Comparison of ENCODE assay signal across 8 cellular contexts in genomic region chr5:73119492-73120157, GRCh38. TPM values are rescaled to one million over a fixed set of nuclear protein-coding genes. Genes with fewer than 3 reads are reported as not detected.
DNase-seq lines count a peak whose midpoint lies in the region; ATAC-seq and TF ChIP-seq lines count a peak whose summit lies in the region.

No MANE protein-coding gene starts in this region.

- no peaks in the 10 kb centered on the region for H3K9me3 ChIP-seq in CD4-positive, alpha-beta memory T cell (ENCODE audit: control insufficient read depth in 1 of 2, low read length in 2 of 2)

- H3K4me1 ChIP-seq in CD4-positive, alpha-beta memory T cell (ENCODE audit: insufficient read depth, low read length) = peaks cover 13% of the 10 kb centered on the region

- H3K9me3 Mint-ChIP-seq in CD4-positive, alpha-beta memory T cell = peaks cover 0 to 4% (median 0%) of the 10 kb centered on the region in 8 donors
- H3K9me3 Mint-ChIP-seq in WTC11 = peaks cover 5% of the 10 kb centered on the region

- POLR2A ChIA-PET in CD4-positive, alpha-beta memory T cell (lab: Charles Lee; ENCODE audit: partially characterized antibody) = interaction anchor here (0.7 kb wide), 1 partner anchor 326 kb away, joined by 3 read pairs; no protein-coding TSS in a partner anchor
- POLR2A ChIA-PET in WTC11 (lab: Charles Lee) = no interaction called here

- H3K4me3 ChIP-seq in CD4-positive, alpha-beta memory T cell (ENCODE audit: low read length in 2 of 2) = no peak overlapping the region
- H3K4me3 ChIP-seq in foreskin fibroblast (ENCODE audit: low read depth in 1 of 2, low read length in 2 of 2) = peak overlapping the region in 1 of 2 donors; percentile 65

- CTCF ChIA-PET in CD4-positive, alpha-beta memory T cell (lab: Charles Lee; ENCODE audit: partially characterized antibody) = no interaction called here
- CTCF ChIA-PET in WTC11 (lab: Charles Lee) = interaction anchor here (1.4 to 3.2 kb wide), 5 partner anchors 16 to 99 kb away, joined by 5 to 18 read pairs (median 10); no protein-coding TSS in a partner anchor

- H3K27me3 Mint-ChIP-seq in CD4-positive, alpha-beta memory T cell = peaks cover 47 to 50% of the 10 kb centered on the region in 2 donors
- peaks cover 68% of the 10 kb centered on the region for H3K27me3 Mint-ChIP-seq in WTC11 (ENCODE audit: low read depth)

- peak overlapping the region in 1 of 7 donors; percentile 75 for H3K27ac Mint-ChIP-seq in CD4-positive, alpha-beta memory T cell
- no peak overlapping the region for H3K27ac Mint-ChIP-seq in WTC11

- TF ChIP-seq CTCF in WTC11 (IDR thresholded peaks at IDR 0.05) (no peak), omental fat pad (IDR thresholded peaks at IDR 0.05) (no peak), foreskin fibroblast (IDR thresholded peaks at IDR 0.05; ENCODE audit: low read depth, low read length) (no peak), GM10266 (IDR thresholded peaks at IDR 0.05; ENCODE audit: control insufficient read depth, insufficient read depth, low read depth, missing control alignments) (no peak)

- no peak overlapping the region for H3K27ac ChIP-seq in CD4-positive, alpha-beta memory T cell (ENCODE audit: low read depth, low read length)

- intact Hi-C loops in CD4-positive, alpha-beta memory T cell (cut with micrococcal nuclease) = no loop called here

- H3K36me3 ChIP-seq in CD4-positive, alpha-beta memory T cell (ENCODE audit: insufficient read depth, low read length) = no peaks in the 10 kb centered on the region

- H3K27me3 ChIP-seq in CD4-positive, alpha-beta memory T cell (ENCODE audit: insufficient read depth, low read length) = peaks cover 5% of the 10 kb centered on the region

- peak overlapping the region; percentile 36 to 85 (median 64) for H3K4me3 Mint-ChIP-seq in CD4-positive, alpha-beta memory T cell
- peak overlapping the region; percentile 67 for H3K4me3 Mint-ChIP-seq in WTC11

- no peak for DNase-seq in CD4-positive, alpha-beta memory T cell
- peak; percentile 52 for DNase-seq in WTC11 (ENCODE audit: low spot score)
- DNase-seq in glomerular visceral epithelial cell (ENCODE audit: extremely low spot score) = peak; percentile 76
- no peak for DNase-seq in omental fat pad (ENCODE audit: low spot score)
- DNase-seq in foreskin fibroblast = no peak
- DNase-seq in NCI-H2029 (lab: John Stamatoyannopoulos, UW) = no peak
- no peak for DNase-seq in GM10266 (ENCODE audit: extremely low spot score)

- H3K4me1 Mint-ChIP-seq in CD4-positive, alpha-beta memory T cell = peaks cover 16 to 37% (median 24%) of the 10 kb centered on the region in 4 donors
- peaks cover 31% of the 10 kb centered on the region for H3K4me1 Mint-ChIP-seq in WTC11

- H3K36me3 Mint-ChIP-seq in CD4-positive, alpha-beta memory T cell = no peaks in the 10 kb centered on the region
- no peaks in the 10 kb centered on the region for H3K36me3 Mint-ChIP-seq in WTC11

- ATAC-seq in WTC11 (peak; percentile 46), omental fat pad (ENCODE audit: low FRiP score) (peak; percentile 13), HG03442 (IDR thresholded peaks at IDR 0.05; ENCODE audit: unreplicated experiment) (no peak)

TF ChIP-seq in WTC11, 78 proteins besides CTCF, POLR2A, EP300 and RAD21 (continues in another document):
- TF ChIP-seq, protein P1, sequence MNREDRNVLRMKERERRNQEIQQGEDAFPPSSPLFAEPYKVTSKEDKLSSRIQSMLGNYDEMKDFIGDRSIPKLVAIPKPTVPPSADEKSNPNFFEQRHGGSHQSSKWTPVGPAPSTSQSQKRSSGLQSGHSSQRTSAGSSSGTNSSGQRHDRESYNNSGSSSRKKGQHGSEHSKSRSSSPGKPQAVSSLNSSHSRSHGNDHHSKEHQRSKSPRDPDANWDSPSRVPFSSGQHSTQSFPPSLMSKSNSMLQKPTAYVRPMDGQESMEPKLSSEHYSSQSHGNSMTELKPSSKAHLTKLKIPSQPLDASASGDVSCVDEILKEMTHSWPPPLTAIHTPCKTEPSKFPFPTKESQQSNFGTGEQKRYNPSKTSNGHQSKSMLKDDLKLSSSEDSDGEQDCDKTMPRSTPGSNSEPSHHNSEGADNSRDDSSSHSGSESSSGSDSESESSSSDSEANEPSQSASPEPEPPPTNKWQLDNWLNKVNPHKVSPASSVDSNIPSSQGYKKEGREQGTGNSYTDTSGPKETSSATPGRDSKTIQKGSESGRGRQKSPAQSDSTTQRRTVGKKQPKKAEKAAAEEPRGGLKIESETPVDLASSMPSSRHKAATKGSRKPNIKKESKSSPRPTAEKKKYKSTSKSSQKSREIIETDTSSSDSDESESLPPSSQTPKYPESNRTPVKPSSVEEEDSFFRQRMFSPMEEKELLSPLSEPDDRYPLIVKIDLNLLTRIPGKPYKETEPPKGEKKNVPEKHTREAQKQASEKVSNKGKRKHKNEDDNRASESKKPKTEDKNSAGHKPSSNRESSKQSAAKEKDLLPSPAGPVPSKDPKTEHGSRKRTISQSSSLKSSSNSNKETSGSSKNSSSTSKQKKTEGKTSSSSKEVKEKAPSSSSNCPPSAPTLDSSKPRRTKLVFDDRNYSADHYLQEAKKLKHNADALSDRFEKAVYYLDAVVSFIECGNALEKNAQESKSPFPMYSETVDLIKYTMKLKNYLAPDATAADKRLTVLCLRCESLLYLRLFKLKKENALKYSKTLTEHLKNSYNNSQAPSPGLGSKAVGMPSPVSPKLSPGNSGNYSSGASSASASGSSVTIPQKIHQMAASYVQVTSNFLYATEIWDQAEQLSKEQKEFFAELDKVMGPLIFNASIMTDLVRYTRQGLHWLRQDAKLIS (CRISPR knock-in tag; IDR thresholded peaks at IDR 0.05; ENCODE audit: borderline replicate concordance) = 0 out of 2 replicates have a peak, but pooled peaks have one; percentile 46
- TF ChIP-seq ZNF317 (CRISPR knock-in tag; IDR thresholded peaks at IDR 0.05; ENCODE audit: borderline replicate concordance, low read depth) (no peak), ETV6 (CRISPR knock-in tag; IDR thresholded peaks at IDR 0.05) (peak; percentile 27; the same call in 1 of the 2 replicates), ZNF671 (CRISPR knock-in tag; IDR thresholded peaks at IDR 0.05) (no peak), ELF4 (CRISPR knock-in tag; IDR thresholded peaks at IDR 0.05; ENCODE audit: low read depth) (no peak), IRF2 (CRISPR knock-in tag; IDR thresholded peaks at IDR 0.05; ENCODE audit: borderline replicate concordance, low read depth) (no peak), USF2 (CRISPR knock-in tag; IDR thresholded peaks at IDR 0.05) (peak; percentile 58), ZNF219 (CRISPR knock-in tag; IDR thresholded peaks at IDR 0.05; ENCODE audit: borderline replicate concordance) (peak; percentile 86; the same call in 1 of the 2 replicates), NR3C1 (CRISPR knock-in tag; conservative IDR thresholded peaks at IDR 0.05; ENCODE audit: low read depth) (no peak), FOXJ3 (CRISPR knock-in tag; IDR thresholded peaks at IDR 0.05; ENCODE audit: borderline replicate concordance) (no peak)
- TF ChIP-seq, protein P2, sequence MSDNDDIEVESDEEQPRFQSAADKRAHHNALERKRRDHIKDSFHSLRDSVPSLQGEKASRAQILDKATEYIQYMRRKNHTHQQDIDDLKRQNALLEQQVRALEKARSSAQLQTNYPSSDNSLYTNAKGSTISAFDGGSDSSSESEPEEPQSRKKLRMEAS (CRISPR knock-in tag; IDR thresholded peaks at IDR 0.05) = peak; percentile 70; the same call in 1 of the 2 replicates
- TF ChIP-seq, protein P3, sequence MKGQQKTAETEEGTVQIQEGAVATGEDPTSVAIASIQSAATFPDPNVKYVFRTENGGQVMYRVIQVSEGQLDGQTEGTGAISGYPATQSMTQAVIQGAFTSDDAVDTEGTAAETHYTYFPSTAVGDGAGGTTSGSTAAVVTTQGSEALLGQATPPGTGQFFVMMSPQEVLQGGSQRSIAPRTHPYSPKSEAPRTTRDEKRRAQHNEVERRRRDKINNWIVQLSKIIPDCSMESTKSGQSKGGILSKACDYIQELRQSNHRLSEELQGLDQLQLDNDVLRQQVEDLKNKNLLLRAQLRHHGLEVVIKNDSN (CRISPR knock-in tag; IDR thresholded peaks at IDR 0.05) = peak; percentile 66
- TF ChIP-seq, protein P4, sequence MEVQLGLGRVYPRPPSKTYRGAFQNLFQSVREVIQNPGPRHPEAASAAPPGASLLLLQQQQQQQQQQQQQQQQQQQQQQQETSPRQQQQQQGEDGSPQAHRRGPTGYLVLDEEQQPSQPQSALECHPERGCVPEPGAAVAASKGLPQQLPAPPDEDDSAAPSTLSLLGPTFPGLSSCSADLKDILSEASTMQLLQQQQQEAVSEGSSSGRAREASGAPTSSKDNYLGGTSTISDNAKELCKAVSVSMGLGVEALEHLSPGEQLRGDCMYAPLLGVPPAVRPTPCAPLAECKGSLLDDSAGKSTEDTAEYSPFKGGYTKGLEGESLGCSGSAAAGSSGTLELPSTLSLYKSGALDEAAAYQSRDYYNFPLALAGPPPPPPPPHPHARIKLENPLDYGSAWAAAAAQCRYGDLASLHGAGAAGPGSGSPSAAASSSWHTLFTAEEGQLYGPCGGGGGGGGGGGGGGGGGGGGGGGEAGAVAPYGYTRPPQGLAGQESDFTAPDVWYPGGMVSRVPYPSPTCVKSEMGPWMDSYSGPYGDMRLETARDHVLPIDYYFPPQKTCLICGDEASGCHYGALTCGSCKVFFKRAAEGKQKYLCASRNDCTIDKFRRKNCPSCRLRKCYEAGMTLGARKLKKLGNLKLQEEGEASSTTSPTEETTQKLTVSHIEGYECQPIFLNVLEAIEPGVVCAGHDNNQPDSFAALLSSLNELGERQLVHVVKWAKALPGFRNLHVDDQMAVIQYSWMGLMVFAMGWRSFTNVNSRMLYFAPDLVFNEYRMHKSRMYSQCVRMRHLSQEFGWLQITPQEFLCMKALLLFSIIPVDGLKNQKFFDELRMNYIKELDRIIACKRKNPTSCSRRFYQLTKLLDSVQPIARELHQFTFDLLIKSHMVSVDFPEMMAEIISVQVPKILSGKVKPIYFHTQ (CRISPR knock-in tag; IDR thresholded peaks at IDR 0.05) = no peak

RNA-seq across cellular contexts. Expression of gene TMEM171, which starts 0.8 kb away (rescaled TPM):
- under 1 TPM; 0.35 to 0.36 TPM for total RNA-seq in CD4-positive, alpha-beta memory T cell
- polyA plus RNA-seq in CD4-positive, alpha-beta memory T cell = 1 to 10 TPM in 1 of 2 donors, under 1 TPM in 1; 0.68 to 1.3 TPM
- total RNA-seq in WTC11 (2021) (0.96 to 1.8 TPM (median 1.7 TPM) in 3 replicates), omental fat pad (not detected)

RNA-seq across cellular contexts. Expression of gene TMEM174, which starts 53.4 kb away (rescaled TPM):
- total RNA-seq in CD4-positive, alpha-beta memory T cell = not detected
- polyA plus RNA-seq in CD4-positive, alpha-beta memory T cell = not detected
- total RNA-seq in WTC11 (2021) (not detected in 3 replicates), omental fat pad (not detected)

Comparison
In these comparisons a context has a peak if more than half of its experiments do, and no peak if none do; other contexts are left out.
1. DNase-seq: peak in WTC11 (single experiment) and glomerular visceral epithelial cell (single experiment); none in CD4-positive, alpha-beta memory T cell (0 of 5), omental fat pad (single experiment), foreskin fibroblast (0 of 2), NCI-H2029 (single experiment) and GM10266 (single experiment).